In the genomic region with DNA sequence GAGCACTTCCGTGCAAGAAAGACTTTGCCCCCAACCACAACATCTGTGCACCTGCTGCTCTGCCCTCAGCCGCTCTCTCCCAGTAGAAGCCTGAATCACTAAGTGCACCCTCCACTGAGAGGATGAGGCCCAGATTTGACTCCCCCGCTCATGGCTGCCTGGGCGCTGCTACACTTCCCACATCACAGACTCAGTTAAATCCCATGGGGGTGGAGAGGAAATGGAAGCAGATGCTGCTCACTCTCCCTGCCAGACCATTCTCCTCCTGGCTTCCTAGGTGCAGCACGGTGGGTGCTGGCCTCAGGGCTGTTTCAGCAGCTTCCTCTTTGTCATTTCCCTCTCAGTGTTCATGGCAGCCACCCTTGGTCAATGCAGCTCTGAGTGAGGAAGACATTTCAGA, we compare ENCODE assay signal across 19 cellular contexts.
DNase-seq lines count a peak whose midpoint lies in the region; ATAC-seq and TF ChIP-seq lines count a peak whose summit lies in the region.
"Had no signal": no experiment of that assay in that cellular context is flagged by ENCODE, and none has a peak within 500 bp of the region (broad histone marks: within the 10 kb centered on the region; RNA-seq: fewer than 3 reads in every experiment).

No MANE protein-coding gene starts in this region.

- peaks cover 11% of the 10 kb centered on the region for H3K4me1 ChIP-seq in rectal smooth muscle tissue (ENCODE audit: control insufficient read depth, insufficient read depth, low read length)
- H3K4me1 ChIP-seq: SJCRH30, transverse colon had no signal

- TF ChIP-seq CTCF in WERI-Rb-1 (IDR thresholded peaks at IDR 0.05; ENCODE audit: low read depth, low read length), result no peak

- ATAC-seq in HG03045 (IDR thresholded peaks at IDR 0.05; ENCODE audit: unreplicated experiment) (no peak), HG03175 (IDR thresholded peaks at IDR 0.05; ENCODE audit: unreplicated experiment) (no peak)
- ATAC-seq: mucosa of descending colon had no signal

- H3K27me3 ChIP-seq in WERI-Rb-1 (ENCODE audit: insufficient read depth, low read depth, severe bottlenecking) (no peaks in the 10 kb centered on the region), rectal smooth muscle tissue (ENCODE audit: control insufficient read depth, insufficient read depth, low read length) (no peaks in the 10 kb centered on the region)
- H3K27me3 ChIP-seq: SJCRH30, transverse colon had no signal

- H3K36me3 ChIP-seq in KOPT-K1 (ENCODE audit: insufficient read depth, low read length) (no peaks in the 10 kb centered on the region), WERI-Rb-1 (no peaks in the 10 kb centered on the region), rectal smooth muscle tissue (ENCODE audit: control insufficient read depth, insufficient read depth, low read length) (no peaks in the 10 kb centered on the region)
- H3K36me3 ChIP-seq: SJCRH30, transverse colon had no signal

- H3K4me3 ChIP-seq in WERI-Rb-1 (ENCODE audit: low read depth, low read length) (no peak overlapping the region), rectal smooth muscle tissue (ENCODE audit: low read length) (no peak overlapping the region)
- H3K4me3 ChIP-seq: mucosa of descending colon, SJCRH30, transverse colon had no signal

- no peak overlapping the region for H3K9ac ChIP-seq in rectal smooth muscle tissue (ENCODE audit: low read length)

- H3K27ac ChIP-seq in KOPT-K1 (ENCODE audit: low read depth, low read length, poor library complexity, severe bottlenecking), result peak overlapping the region; percentile 89
- no peak overlapping the region for H3K27ac ChIP-seq in WERI-Rb-1
- peak overlapping the region; percentile 56 for H3K27ac ChIP-seq in rectal smooth muscle tissue (ENCODE audit: low read depth, low read length)
- H3K27ac ChIP-seq: SJCRH30 had no signal

- H3K9me3 ChIP-seq in KOPT-K1 (ENCODE audit: insufficient read depth, low read length, poor library complexity, severe bottlenecking) (no peaks in the 10 kb centered on the region), WERI-Rb-1 (ENCODE audit: severe bottlenecking) (no peaks in the 10 kb centered on the region)
- H3K9me3 ChIP-seq: mucosa of descending colon, SJCRH30, transverse colon had no signal

- peak; percentile 26 for DNase-seq in DMS153 treated with DMSO at 0.1 percent for 48 hours (lab: John Stamatoyannopoulos, UW; ENCODE audit: unreplicated experiment)
- peak; percentile 42 for DNase-seq in WERI-Rb-1
- DNase-seq in effector CD8-positive, alpha-beta T cell (lab: John Stamatoyannopoulos, UW), result no peak
- DNase-seq: activated CD4-positive, alpha-beta T cell treated with anti-CD3 and anti-CD28 coated beads, Interleukin-2, amount 50 U/mL, for 4 hours; activated T-cell treated with anti-CD3 and anti-CD28 coated beads, Interleukin-2, amount 50 U/mL, for 48 hours; amniotic stem cell; C1 segment of cervical spinal cord; central memory CD4-positive, alpha-beta T cell; effector memory CD4-positive, alpha-beta T cell; KBM-7; mucosa of descending colon; NCI-H2227 treated with DMSO at 0.1 percent for 48 hours; stimulated activated CD4-positive, alpha-beta T cell treated with anti-CD3 and anti-CD28 coated beads, Interleukin-4, amount 100 ng/mL, for 4 hours; transverse colon had no signal
